Comparison of ENCODE assay signal across 2 cellular contexts in genomic region chr20:62806383-62807050, GRCh38.
TF ChIP-seq lines count a peak whose summit lies in the region.

No MANE protein-coding gene starts in this region.

TF ChIP-seq in GM12878, 131 proteins besides CTCF, POLR2A, EP300 and RAD21:
- TF ChIP-seq ASH2L (IDR thresholded peaks at IDR 0.05; ENCODE audit: borderline replicate concordance, low read depth) (no peak), IKZF2 (IDR thresholded peaks at IDR 0.05) (no peak), REST (IDR thresholded peaks at IDR 0.05; ENCODE audit: low read depth, low read length) (no peak), KLF5 (IDR thresholded peaks at IDR 0.05; ENCODE audit: partially characterized antibody) (no peak), TCF7 (IDR thresholded peaks at IDR 0.05; ENCODE audit: borderline replicate concordance) (no peak), MXI1 (IDR thresholded peaks at IDR 0.05; ENCODE audit: low read depth, low read length) (no peak), TCF3 (IDR thresholded peaks at IDR 0.05; ENCODE audit: borderline replicate concordance, insufficient read depth, low read depth, low read length) (no peak), STAT3 (IDR thresholded peaks at IDR 0.05; ENCODE audit: low read depth, low read length) (no peak), TARDBP (IDR thresholded peaks at IDR 0.05; ENCODE audit: borderline replicate concordance) (no peak), USF2 (IDR thresholded peaks at IDR 0.05; ENCODE audit: borderline replicate concordance, low read depth, low read length) (no peak), E2F4 (IDR thresholded peaks at IDR 0.05; ENCODE audit: low read depth, low read length) (no peak), SIX5 (IDR thresholded peaks at IDR 0.05; ENCODE audit: low read depth, low read length, severe bottlenecking) (no peak), PRDM15 (CRISPR knock-in tag; IDR thresholded peaks at IDR 0.05) (no peak), SPI1 (IDR thresholded peaks at IDR 0.05; ENCODE audit: borderline replicate concordance, insufficient read depth, low read depth, low read length) (no peak)

TF ChIP-seq in GM12891, 5 proteins besides CTCF, POLR2A, EP300 and RAD21:
- TF ChIP-seq POLR2AphosphoS5 (IDR thresholded peaks at IDR 0.05; ENCODE audit: low read depth, low read length) (no peak), SPI1 (IDR thresholded peaks at IDR 0.05; ENCODE audit: low read depth, low read length) (no peak), PAX5 (IDR thresholded peaks at IDR 0.05; ENCODE audit: insufficient read depth, low read length, severe bottlenecking) (no peak), TAF1 (IDR thresholded peaks at IDR 0.05; ENCODE audit: low read depth, low read length) (no peak), POU2F2 (IDR thresholded peaks at IDR 0.05; ENCODE audit: low read depth, low read length) (no peak)
TF ChIP-seq in GM12891: peak in this region for 0.
